7 cellular contexts compared by ENCODE assay signal in the genomic region with DNA sequence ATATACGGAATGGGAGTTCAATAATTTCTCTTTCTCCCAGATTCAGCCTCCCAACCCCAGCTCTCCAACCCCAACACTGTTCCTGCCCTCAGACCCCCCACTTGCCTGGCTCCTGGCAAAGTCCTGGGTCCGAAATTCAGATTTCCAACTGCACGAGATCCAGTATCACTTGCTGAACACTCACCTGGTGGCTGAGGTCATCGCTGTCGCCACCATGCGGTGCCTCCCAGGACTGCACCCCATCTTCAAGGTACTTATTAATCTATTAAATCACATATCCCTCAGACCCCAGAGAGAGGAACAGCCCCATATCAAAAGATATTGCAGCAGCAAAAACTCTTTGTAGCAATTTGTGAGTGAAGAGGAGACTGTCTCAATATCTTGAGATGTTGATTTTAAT. TPM values are rescaled to one million over a fixed set of nuclear protein-coding genes. Genes with fewer than 3 reads are reported as not detected.
DNase-seq lines count a peak whose midpoint lies in the region; ATAC-seq and TF ChIP-seq lines count a peak whose summit lies in the region.

No MANE protein-coding gene starts in this region.

- ATAC-seq in GM18519 (IDR thresholded peaks at IDR 0.05; ENCODE audit: low FRiP score, unreplicated experiment), result no peak

- POLR2A ChIA-PET in HEK293T (lab: Yijun Ruan, JAX), result no interaction called here

- H3K27me3 Mint-ChIP-seq in endothelial cell (ENCODE audit: unreplicated experiment), result peaks cover 8% of the 10 kb centered on the region

- CTCF ChIA-PET in HEK293T (lab: Yijun Ruan, JAX), result no interaction called here

- no peak overlapping the region for H3K27ac Mint-ChIP-seq in endothelial cell (ENCODE audit: unreplicated experiment)

- peak overlapping the region; percentile 68 for H3K4me3 Mint-ChIP-seq in endothelial cell (ENCODE audit: unreplicated experiment)

- H3K4me3 ChIP-seq in GM12875 (ENCODE audit: low read depth, low read length), result no peak overlapping the region

- TF ChIP-seq CTCF in GM12875 (IDR thresholded peaks at IDR 0.05; ENCODE audit: borderline replicate concordance, insufficient read depth, low read depth, low read length), result peak; percentile 51
- TF ChIP-seq CTCF in endothelial cell (IDR thresholded peaks at IDR 0.05; ENCODE audit: unreplicated experiment), result peak; percentile 83

- no peaks in the 10 kb centered on the region for H3K9me3 Mint-ChIP-seq in endothelial cell (ENCODE audit: unreplicated experiment)

- DNase-seq in SW480 (ENCODE audit: low spot score) (peak; percentile 33), endothelial cell (ENCODE audit: low spot score) (peak; percentile 69), HEK293T (ENCODE audit: extremely low spot score) (no peak), NCI-H2171 treated with DMSO at 0.1 percent for 48 hours (lab: John Stamatoyannopoulos, UW) (no peak)
- DNase-seq in stimulated activated CD4-positive, alpha-beta T cell treated with anti-CD3 and anti-CD28 coated beads, Interleukin-12 subunit alpha, Interleukin-12 subunit beta, amount 100 ng/mL, for 4 hours, result peak; percentile 39

- H3K36me3 Mint-ChIP-seq in endothelial cell (ENCODE audit: low read depth, unreplicated experiment), result peaks cover 34% of the 10 kb centered on the region

- no peaks in the 10 kb centered on the region for H3K4me1 Mint-ChIP-seq in endothelial cell (ENCODE audit: unreplicated experiment)

TF ChIP-seq in HEK293T, 16 proteins besides CTCF, POLR2A, EP300 and RAD21:
- TF ChIP-seq CTBP1 (IDR thresholded peaks at IDR 0.05; ENCODE audit: borderline replicate concordance), result no peak
- TF ChIP-seq LEF1 (IDR thresholded peaks at IDR 0.05; ENCODE audit: borderline replicate concordance), result no peak
- TF ChIP-seq FOXM1 (IDR thresholded peaks at IDR 0.05; ENCODE audit: borderline replicate concordance), result no peak
- TF ChIP-seq ZNF384 (IDR thresholded peaks at IDR 0.05), result no peak
- TF ChIP-seq ELF4 (IDR thresholded peaks at IDR 0.05), result no peak
- TF ChIP-seq SP1 (IDR thresholded peaks at IDR 0.05), result no peak
- TF ChIP-seq SUZ12 (IDR thresholded peaks at IDR 0.05), result no peak
- no peak for TF ChIP-seq ARNT (IDR thresholded peaks at IDR 0.05)
- TF ChIP-seq BHLHE40 (IDR thresholded peaks at IDR 0.05; ENCODE audit: borderline replicate concordance), result no peak
- no peak for TF ChIP-seq L3MBTL2 (conservative IDR thresholded peaks at IDR 0.05)
- no peak for TF ChIP-seq HDGF (IDR thresholded peaks at IDR 0.05; ENCODE audit: borderline replicate concordance)

RNA-seq across cellular contexts. Expression of a gene that starts 5.7 kb away (rescaled TPM):
- not detected for total RNA-seq in endothelial cell (ENCODE audit: unreplicated experiment)

RNA-seq across cellular contexts. Expression of a gene that starts 10.9 kb away (rescaled TPM):
- total RNA-seq in endothelial cell (ENCODE audit: unreplicated experiment), result 249 TPM

RNA-seq across cellular contexts. Expression of a gene that starts 21.3 kb away (rescaled TPM):
- total RNA-seq in endothelial cell (ENCODE audit: unreplicated experiment), result 271 TPM

RNA-seq across cellular contexts. Expression of a gene that starts 34.3 kb away (rescaled TPM):
- total RNA-seq in endothelial cell (ENCODE audit: unreplicated experiment), result 25.8 TPM

RNA-seq across cellular contexts. Expression of a gene that starts 42.3 kb away (rescaled TPM):
- total RNA-seq in endothelial cell (ENCODE audit: unreplicated experiment), result 0.33 TPM

Comparison
In these comparisons a context has a peak if more than half of its experiments do, and no peak if none do; other contexts are left out.
1. DNase-seq: peak in SW480 (single experiment), endothelial cell (single experiment) and stimulated activated CD4-positive, alpha-beta T cell treated with anti-CD3 and anti-CD28 coated beads, Interleukin-12 subunit alpha, Interleukin-12 subunit beta, amount 100 ng/mL, for 4 hours (single experiment); none in HEK293T (single experiment) and NCI-H2171 treated with DMSO at 0.1 percent for 48 hours (single experiment).